ENCODE assay signal across 22 cellular contexts in genomic region chr1:196481616-196482015, GRCh38.
DNase-seq lines count a peak whose midpoint lies in the region; ATAC-seq and TF ChIP-seq lines count a peak whose summit lies in the region.
"Had no signal": no experiment of that assay in that cellular context is flagged by ENCODE, and none has a peak within 500 bp of the region (broad histone marks: within the 10 kb centered on the region; RNA-seq: fewer than 3 reads in every experiment).

No MANE protein-coding gene starts in this region.

- no peak overlapping the region for H2BK120ac ChIP-seq in IMR-90 (ENCODE audit: low read depth, low read length)

- H3K4me3 Mint-ChIP-seq in neural crest cell, result no peak overlapping the region
- no peak overlapping the region for H3K4me3 Mint-ChIP-seq in CD8-positive, alpha-beta T cell
- H3K4me3 Mint-ChIP-seq: B cell; CD8-positive, alpha-beta memory T cell had no signal

- TF ChIP-seq POLR2A in IMR-90 (IDR thresholded peaks at IDR 0.05; ENCODE audit: low read depth, low read length), result no peak

- H3K4me1 ChIP-seq in SK-N-SH (ENCODE audit: control insufficient read depth in 1 of 2, insufficient read depth in 2 of 2, low read depth in 1 of 2, low read length in 1 of 2) (no peaks in the 10 kb centered on the region; a peak in 1 of 4 replicates), IMR-90 (ENCODE audit: control insufficient read depth, insufficient read depth, low read length) (no peaks in the 10 kb centered on the region)
- no peaks in the 10 kb centered on the region for H3K4me1 ChIP-seq in CD8-positive, alpha-beta T cell (ENCODE audit: insufficient read depth, low read length)

- no peak overlapping the region for H2BK20ac ChIP-seq in IMR-90 (ENCODE audit: low read depth, low read length)

- no peak overlapping the region for H3K4ac ChIP-seq in IMR-90 (ENCODE audit: low read depth, low read length)

- H3K23ac ChIP-seq in IMR-90 (ENCODE audit: low read depth, low read length), result no peak overlapping the region

- no peak overlapping the region for H3K27ac ChIP-seq in SK-N-SH (ENCODE audit: low read depth in 2 of 2, low read length in 1 of 2)
- H3K27ac ChIP-seq in IMR-90 (ENCODE audit: insufficient read depth, low read length), result no peak overlapping the region
- H3K27ac ChIP-seq in CD8-positive, alpha-beta T cell (ENCODE audit: low read depth, low read length), result no peak overlapping the region
- H3K27ac ChIP-seq: 22Rv1, C4-2B had no signal

- CTCF ChIA-PET in SK-N-SH (lab: Yijun Ruan, JAX) (no interaction called here), IMR-90 (lab: Yijun Ruan, JAX) (no interaction called here)
- CTCF ChIA-PET in CD8-positive, alpha-beta T cell (lab: Charles Lee), result no interaction called here

- H3K36me3 ChIP-seq in SK-N-SH (replicated peaks in 1 of 2; ENCODE audit: control insufficient read depth in 1 of 2, insufficient read depth in 2 of 2, low read length in 1 of 2) (peaks cover 0 to 4% of the 10 kb centered on the region in 2 experiments), IMR-90 (ENCODE audit: control insufficient read depth, insufficient read depth, low read length) (no peaks in the 10 kb centered on the region)
- no peaks in the 10 kb centered on the region for H3K36me3 ChIP-seq in CD8-positive, alpha-beta T cell (ENCODE audit: insufficient read depth, low read length)

- H3K9me2 ChIP-seq in SK-N-SH, result no peaks in the 10 kb centered on the region

- ATAC-seq in SK-N-SH treated with all-trans-retinoic acid at 6 μM for 48 hours, result no peak
- peak; percentile 40; the same call in 1 of the 2 replicates for ATAC-seq in IMR-90 (ENCODE audit: low read depth)
- no peak for ATAC-seq in GM21528 (IDR thresholded peaks at IDR 0.05; ENCODE audit: low FRiP score, unreplicated experiment)
- no peak for ATAC-seq in CD8-positive, alpha-beta T cell
- ATAC-seq: HCT116 had no signal

- H4K8ac ChIP-seq in IMR-90 (ENCODE audit: low read depth in 2 of 2, low read length in 2 of 2), result no peak overlapping the region

- no peaks in the 10 kb centered on the region for H3K9me3 ChIP-seq in SK-N-SH
- H3K9me3 ChIP-seq in IMR-90 (ENCODE audit: control insufficient read depth, insufficient read depth, low read length), result no peaks in the 10 kb centered on the region
- H3K9me3 ChIP-seq in CD8-positive, alpha-beta T cell (ENCODE audit: low read length), result no peaks in the 10 kb centered on the region

- BruUV-seq in IMR-90 (replicated peaks; lab: Mats Ljungman, UMichigan), result no TSS peak

- H3K27me3 Mint-ChIP-seq in neural crest cell (ENCODE audit: low read depth), result no peaks in the 10 kb centered on the region
- H3K27me3 Mint-ChIP-seq in CD8-positive, alpha-beta T cell (ENCODE audit: low read depth), result no peaks in the 10 kb centered on the region
- H3K27me3 Mint-ChIP-seq: B cell; CD8-positive, alpha-beta memory T cell had no signal

- no peak overlapping the region for H3K56ac ChIP-seq in IMR-90 (ENCODE audit: extremely low read depth, insufficient read depth, low read length)

- no peak overlapping the region for H2BK15ac ChIP-seq in IMR-90 (ENCODE audit: low read depth, low read length)

- H3K9ac ChIP-seq in SK-N-SH, result no peak overlapping the region
- H3K9ac ChIP-seq in IMR-90 (ENCODE audit: low read depth, low read length), result no peak overlapping the region

- dilution Hi-C loops in IMR-90 (cut with HindIII; ENCODE audit: low sequenced_read_pairs, unreplicated experiment), result no loop called here

- no peak for TF ChIP-seq CTCF in SK-N-SH (IDR thresholded peaks at IDR 0.05)
- TF ChIP-seq CTCF in IMR-90 (conservative IDR thresholded peaks at IDR 0.05; ENCODE audit: low read depth, low read length), result no peak
- TF ChIP-seq CTCF in epithelial cell of esophagus (IDR thresholded peaks at IDR 0.05; ENCODE audit: insufficient read depth, low read depth, low read length, missing control alignments), result no peak
- no peak for TF ChIP-seq CTCF in neural crest cell (conservative IDR thresholded peaks at IDR 0.05)
- TF ChIP-seq CTCF in CD8-positive, alpha-beta T cell (IDR thresholded peaks at IDR 0.05), result no peak

- in situ Hi-C loops in IMR-90 (cut with MboI; ENCODE audit: low sequenced_read_pairs), result no loop called here

- POLR2A ChIA-PET in SK-N-SH (lab: Yijun Ruan, JAX), result no interaction called here
- POLR2A ChIA-PET in IMR-90 (lab: Charles Lee; ENCODE audit: unreplicated experiment), result interaction anchor here (0.5 kb wide), 1 partner anchor 1655 kb away, joined by 6 read pairs; no protein-coding TSS in a partner anchor
- POLR2A ChIA-PET in CD8-positive, alpha-beta T cell (lab: Charles Lee), result interaction anchor here (0.7 kb wide), 1 partner anchor 242 kb away, joined by 3 read pairs; no protein-coding TSS in a partner anchor

- no peaks in the 10 kb centered on the region for H3K79me2 ChIP-seq in SK-N-SH (ENCODE audit: insufficient read depth)

- peak overlapping the region; percentile 86 for H3K27ac Mint-ChIP-seq in neural crest cell (ENCODE audit: unreplicated experiment)
- H3K27ac Mint-ChIP-seq in CD8-positive, alpha-beta T cell, result no peak overlapping the region
- H3K27ac Mint-ChIP-seq: B cell; CD8-positive, alpha-beta memory T cell had no signal

- TF ChIP-seq EP300 in SK-N-SH (IDR thresholded peaks at IDR 0.05; ENCODE audit: borderline replicate concordance in 1 of 2, low read depth in 1 of 2, low read length in 1 of 2), result no peak

- H2BK5ac ChIP-seq in IMR-90 (ENCODE audit: low read depth, low read length, poor library complexity, severe bottlenecking), result no peak overlapping the region

- WGBS in SK-N-SH (ENCODE audit: low lambda C conversion rate), result 86% methylated on average over 2 of the region's 2 CpGs
- no CpG with 5 or more reads among the region's 2 CpGs for WGBS in IMR-90 (ENCODE audit: extremely low coverage in 2 of 2, insufficient read length in 1 of 2), 2 experiments

- no peak overlapping the region for H2AK5ac ChIP-seq in IMR-90 (ENCODE audit: low read depth, low read length)

- H3K79me1 ChIP-seq in IMR-90 (ENCODE audit: low read depth in 1 of 2, low read length in 2 of 2), result no peaks in the 10 kb centered on the region

- no peak overlapping the region for H4K91ac ChIP-seq in IMR-90 (ENCODE audit: insufficient read depth, low read depth, low read length)

- peaks cover 6% of the 10 kb centered on the region for H3K9me3 Mint-ChIP-seq in neural crest cell
- H3K9me3 Mint-ChIP-seq in CD8-positive, alpha-beta T cell, result no peaks in the 10 kb centered on the region

- no peak overlapping the region for H3K14ac ChIP-seq in IMR-90 (replicated peaks; ENCODE audit: low read depth, low read length)

- no peaks in the 10 kb centered on the region for H3K27me3 ChIP-seq in SK-N-SH (ENCODE audit: insufficient read depth)
- H3K27me3 ChIP-seq in IMR-90 (ENCODE audit: control insufficient read depth, insufficient read depth, low read length), result no peaks in the 10 kb centered on the region
- no peaks in the 10 kb centered on the region for H3K27me3 ChIP-seq in CD8-positive, alpha-beta T cell (ENCODE audit: insufficient read depth, low read length)

- no peak overlapping the region for H3K18ac ChIP-seq in IMR-90 (ENCODE audit: low read depth, low read length)

- H3F3A ChIP-seq in SK-N-SH (replicated peaks; ENCODE audit: insufficient read depth), result no peaks in the 10 kb centered on the region

- DNase-seq in SK-N-SH (no peak), IMR-90 (peak; percentile 7), epithelial cell of esophagus (ENCODE audit: low read depth) (peak; percentile 23), neural crest cell (ENCODE audit: low read depth, low spot score) (no peak)
- no peak for DNase-seq in activated naive CD4-positive, alpha-beta T cell (lab: John Stamatoyannopoulos, UW)
- DNase-seq in CD8-positive, alpha-beta T cell, result no peak
- DNase-seq: CD8-positive, alpha-beta memory T cell; DMS153; DND-41; NCI-H1092 treated with DMSO at 0.1 percent for 48 hours; NCI-H1436; NCI-H187; NCI-H526 treated with DMSO at 0.1 percent for 48 hours; RPMI8226; SHP77; SW 1271 had no signal

- intact Hi-C loops in IMR-90 (cut with micrococcal nuclease), result no loop called here
- intact Hi-C loops in CD8-positive, alpha-beta T cell (cut with DNase I, micrococcal nuclease), result no loop called here

- H3K4me1 Mint-ChIP-seq in neural crest cell, result no peaks in the 10 kb centered on the region
- no peaks in the 10 kb centered on the region for H3K4me1 Mint-ChIP-seq in CD8-positive, alpha-beta T cell (ENCODE audit: low read depth)
- H3K4me1 Mint-ChIP-seq: B cell; CD8-positive, alpha-beta memory T cell had no signal

- no peaks in the 10 kb centered on the region for H3K9me1 ChIP-seq in IMR-90 (ENCODE audit: insufficient read depth, low read length)

- peaks cover 19% of the 10 kb centered on the region for H3K36me3 Mint-ChIP-seq in neural crest cell (ENCODE audit: low read depth)
- no peaks in the 10 kb centered on the region for H3K36me3 Mint-ChIP-seq in CD8-positive, alpha-beta T cell

- no peak overlapping the region for H3K4me2 ChIP-seq in SK-N-SH
- H3K4me2 ChIP-seq in IMR-90 (ENCODE audit: low read depth, low read length), result no peak overlapping the region

- H4K20me1 ChIP-seq in SK-N-SH (ENCODE audit: insufficient read depth) (no peaks in the 10 kb centered on the region), IMR-90 (ENCODE audit: insufficient read depth, low read length) (no peaks in the 10 kb centered on the region)

- no peak overlapping the region for H2AK9ac ChIP-seq in IMR-90 (replicated peaks; ENCODE audit: low read depth, low read length, poor library complexity)

- no peak overlapping the region for H3K4me3 ChIP-seq in SK-N-SH (ENCODE audit: low read depth in 2 of 2, low read length in 1 of 2)
- H3K4me3 ChIP-seq in IMR-90 (ENCODE audit: insufficient read depth, low read depth, low read length), result no peak overlapping the region
- no peak overlapping the region for H3K4me3 ChIP-seq in epithelial cell of esophagus (ENCODE audit: low read length)
- H3K4me3 ChIP-seq in CD8-positive, alpha-beta T cell (ENCODE audit: low read depth, low read length), result no peak overlapping the region

- H2AFZ ChIP-seq in SK-N-SH (ENCODE audit: low read depth) (no peak overlapping the region), IMR-90 (replicated peaks; ENCODE audit: low read length, poor library complexity) (no peak overlapping the region)

- no peak overlapping the region for H4K5ac ChIP-seq in IMR-90 (ENCODE audit: low read depth, low read length)

- TF ChIP-seq RAD21 in SK-N-SH (IDR thresholded peaks at IDR 0.05; ENCODE audit: low read length) (no peak), IMR-90 (IDR thresholded peaks at IDR 0.05; ENCODE audit: low read length) (no peak)

TF ChIP-seq in SK-N-SH, 30 proteins besides CTCF, POLR2A, EP300 and RAD21:
- TF ChIP-seq NRF1 (IDR thresholded peaks at IDR 0.05; ENCODE audit: low read depth, low read length) (no peak), FOXJ3 (CRISPR knock-in tag; IDR thresholded peaks at IDR 0.05) (no peak), NFIC (IDR thresholded peaks at IDR 0.05; ENCODE audit: borderline replicate concordance) (no peak)

TF ChIP-seq in IMR-90, 13 proteins besides CTCF, POLR2A, EP300 and RAD21 (continues in another document):
- TF ChIP-seq RCOR1 (IDR thresholded peaks at IDR 0.05; ENCODE audit: insufficient replicate concordance, low read length), result no peak
- no peak for TF ChIP-seq BHLHE40 (IDR thresholded peaks at IDR 0.05; ENCODE audit: low read depth, low read length)
- no peak for TF ChIP-seq SMC3 (IDR thresholded peaks at IDR 0.05; ENCODE audit: low read depth, low read length)

Comparison
In these comparisons a context has a peak if more than half of its experiments do, and no peak if none do; other contexts are left out.
1. DNase-seq: peak in IMR-90 (single experiment) and epithelial cell of esophagus (single experiment); none in SK-N-SH (single experiment), neural crest cell (single experiment), activated naive CD4-positive, alpha-beta T cell (0 of 4) and CD8-positive, alpha-beta T cell (0 of 7).